ENCODE assay signal across 14 cellular contexts in genomic region chr11:134139303-134139872, GRCh38.
DNase-seq lines count a peak whose midpoint lies in the region; ATAC-seq and TF ChIP-seq lines count a peak whose summit lies in the region.
"Had no signal": no experiment of that assay in that cellular context is flagged by ENCODE, and none has a peak within 500 bp of the region (broad histone marks: within the 10 kb centered on the region; RNA-seq: fewer than 3 reads in every experiment).

No MANE protein-coding gene starts in this region.

- H3K4me3 Mint-ChIP-seq in activated CD4-positive, alpha-beta T cell treated with anti-CD3 and anti-CD28 coated beads for 36 hours, result no peak overlapping the region
- H3K4me3 Mint-ChIP-seq: activated CD4-positive, alpha-beta T cell treated with anti-CD3 and anti-CD28 coated beads, Interleukin-2, amount 10 ng/mL, durations not matched to agents 24 days and 14 days; activated T-cell treated with anti-CD3 and anti-CD28 coated beads, Interleukin-2, amount 50 U/mL, for 24 hours; CD4-positive, CD25-positive, alpha-beta regulatory T cell had no signal

- peaks cover 15% of the 10 kb centered on the region for H3K4me1 Mint-ChIP-seq in activated CD4-positive, alpha-beta T cell treated with anti-CD3 and anti-CD28 coated beads for 36 hours

- POLR2A ChIA-PET in activated CD4-positive, alpha-beta T cell treated with anti-CD3 and anti-CD28 coated beads for 36 hours (lab: Charles Lee), result no interaction called here

- ATAC-seq in activated CD4-positive, alpha-beta T cell treated with anti-CD3 and anti-CD28 coated beads for 36 hours, result no peak
- peak; percentile 13 for ATAC-seq in thoracic aorta (ENCODE audit: insufficient number of reproducible peaks, low FRiP score, low read depth)

- no peaks in the 10 kb centered on the region for H3K27me3 Mint-ChIP-seq in activated CD4-positive, alpha-beta T cell treated with anti-CD3 and anti-CD28 coated beads for 36 hours
- H3K27me3 Mint-ChIP-seq: activated T-cell treated with anti-CD3 and anti-CD28 coated beads, Interleukin-2, amount 50 U/mL, for 24 hours; CD4-positive, CD25-positive, alpha-beta regulatory T cell had no signal

- H3K27me3 ChIP-seq in ectodermal cell (ENCODE audit: control insufficient read depth, insufficient read depth, low read length, poor library complexity, severe bottlenecking) (no peaks in the 10 kb centered on the region), muscle layer of duodenum (ENCODE audit: low read depth, low read length) (no peaks in the 10 kb centered on the region), thoracic aorta (replicated peaks; ENCODE audit: insufficient read depth) (no peaks in the 10 kb centered on the region)
- H3K27me3 ChIP-seq: MG63 had no signal

- no peak overlapping the region for H3K4me3 ChIP-seq in ectodermal cell (ENCODE audit: insufficient read depth, low read depth, low read length)
- no peak overlapping the region for H3K4me3 ChIP-seq in muscle layer of duodenum (ENCODE audit: low read depth in 1 of 2, low read length in 2 of 2)
- peak overlapping the region; percentile 34 for H3K4me3 ChIP-seq in thoracic aorta
- H3K4me3 ChIP-seq: MG63, skin epidermis had no signal

- DNase-seq in activated CD4-positive, alpha-beta T cell treated with anti-CD3 and anti-CD28 coated beads for 36 hours, result no peak
- DNase-seq in activated CD4-positive, alpha-beta T cell treated with anti-CD3 and anti-CD28 coated beads for 1 hour, result no peak
- DNase-seq in thoracic aorta (ENCODE audit: low spot score) (no peak), DMS79 treated with DMSO at 0.1 percent for 48 hours (lab: John Stamatoyannopoulos, UW) (no peak), pons (ENCODE audit: low spot score) (no peak)
- DNase-seq in activated CD4-positive, CD25-positive, alpha-beta regulatory T cell treated with anti-CD3 and anti-CD28 coated beads, Interleukin-2, amount 50 U/mL, for 72 hours, result no peak
- DNase-seq: activated T-cell treated with anti-CD3 and anti-CD28 coated beads, Interleukin-2, amount 50 U/mL, for 24 hours; GOT3 had no signal

- peaks cover 29% of the 10 kb centered on the region for H3K36me3 ChIP-seq in ectodermal cell (ENCODE audit: control insufficient read depth, insufficient read depth, low read length)
- peaks cover 0 to 12% of the 10 kb centered on the region in 2 donors for H3K36me3 ChIP-seq in muscle layer of duodenum (ENCODE audit: control insufficient read depth in 1 of 2, insufficient read depth in 2 of 2, low read length in 2 of 2)
- peaks cover 4% of the 10 kb centered on the region for H3K36me3 ChIP-seq in thoracic aorta
- H3K36me3 ChIP-seq: MG63 had no signal

- intact Hi-C loops in activated CD4-positive, alpha-beta T cell treated with anti-CD3 and anti-CD28 coated beads for 36 hours (cut with DNase I, micrococcal nuclease), result loop anchor here (1.0 to 5.0 kb wide), 4 partner anchors 89 to 213 kb away; no protein-coding TSS in a partner anchor

- CTCF ChIA-PET in activated CD4-positive, alpha-beta T cell treated with anti-CD3 and anti-CD28 coated beads for 36 hours (lab: Charles Lee), result interaction anchor here (0.7 to 2.9 kb wide), 14 partner anchors 9 to 228 kb away, joined by 3 to 26 read pairs (median 3); no protein-coding TSS in a partner anchor

- H3K9me3 Mint-ChIP-seq in activated CD4-positive, alpha-beta T cell treated with anti-CD3 and anti-CD28 coated beads for 36 hours (ENCODE audit: low read depth), result no peaks in the 10 kb centered on the region
- H3K9me3 Mint-ChIP-seq: activated CD4-positive, alpha-beta T cell treated with anti-CD3 and anti-CD28 coated beads, Interleukin-2, amount 10 ng/mL, durations not matched to agents 24 days and 14 days; activated T-cell treated with anti-CD3 and anti-CD28 coated beads, Interleukin-2, amount 50 U/mL, for 24 hours; CD4-positive, CD25-positive, alpha-beta regulatory T cell had no signal

- H3K4me1 ChIP-seq in ectodermal cell (ENCODE audit: control insufficient read depth, insufficient read depth, low read length) (no peaks in the 10 kb centered on the region), muscle layer of duodenum (ENCODE audit: control insufficient read depth in 1 of 2, insufficient read depth in 2 of 2, low read length in 2 of 2) (peaks cover 7 to 9% of the 10 kb centered on the region in 2 donors), thoracic aorta (ENCODE audit: control insufficient read depth in 1 of 2, low read depth in 2 of 2) (peaks cover 0 to 13% of the 10 kb centered on the region in 2 donors)

- H3K27ac Mint-ChIP-seq in activated CD4-positive, alpha-beta T cell treated with anti-CD3 and anti-CD28 coated beads for 36 hours, result peak overlapping the region; percentile 47
- H3K27ac Mint-ChIP-seq: activated CD4-positive, alpha-beta T cell treated with anti-CD3 and anti-CD28 coated beads, Interleukin-2, amount 10 ng/mL, durations not matched to agents 24 days and 14 days; activated T-cell treated with anti-CD3 and anti-CD28 coated beads, Interleukin-2, amount 50 U/mL, for 24 hours; CD4-positive, CD25-positive, alpha-beta regulatory T cell had no signal

- WGBS in ectodermal cell, 2 experiments, result 88% methylated on average over 12 of the region's 12 CpGs

- no peak for TF ChIP-seq CTCF in thoracic aorta (IDR thresholded peaks at IDR 0.05)

- H3K27ac ChIP-seq in ectodermal cell (ENCODE audit: insufficient read depth, low read depth, low read length, poor library complexity, severe bottlenecking), result peak overlapping the region; percentile 33
- peak overlapping the region; percentile 40 for H3K27ac ChIP-seq in muscle layer of duodenum (ENCODE audit: low read length)
- H3K27ac ChIP-seq in thoracic aorta, result peak overlapping the region; percentile 43 to 45

- H3K9me3 ChIP-seq in ectodermal cell (ENCODE audit: control insufficient read depth, low read length) (no peaks in the 10 kb centered on the region), muscle layer of duodenum (ENCODE audit: control insufficient read depth in 1 of 2, low read length in 2 of 2) (no peaks in the 10 kb centered on the region), thoracic aorta (no peaks in the 10 kb centered on the region)
- H3K9me3 ChIP-seq: MG63 had no signal

- peaks cover 8% of the 10 kb centered on the region for H3K36me3 Mint-ChIP-seq in activated CD4-positive, alpha-beta T cell treated with anti-CD3 and anti-CD28 coated beads for 36 hours (ENCODE audit: low read depth)
